8 cellular contexts compared by ENCODE assay signal in genomic region chr11:68003846-68004550, GRCh38. TPM values are rescaled to one million over a fixed set of nuclear protein-coding genes. Genes with fewer than 3 reads are reported as not detected.
DNase-seq lines count a peak whose midpoint lies in the region; ATAC-seq and TF ChIP-seq lines count a peak whose summit lies in the region.

A gene with protein sequence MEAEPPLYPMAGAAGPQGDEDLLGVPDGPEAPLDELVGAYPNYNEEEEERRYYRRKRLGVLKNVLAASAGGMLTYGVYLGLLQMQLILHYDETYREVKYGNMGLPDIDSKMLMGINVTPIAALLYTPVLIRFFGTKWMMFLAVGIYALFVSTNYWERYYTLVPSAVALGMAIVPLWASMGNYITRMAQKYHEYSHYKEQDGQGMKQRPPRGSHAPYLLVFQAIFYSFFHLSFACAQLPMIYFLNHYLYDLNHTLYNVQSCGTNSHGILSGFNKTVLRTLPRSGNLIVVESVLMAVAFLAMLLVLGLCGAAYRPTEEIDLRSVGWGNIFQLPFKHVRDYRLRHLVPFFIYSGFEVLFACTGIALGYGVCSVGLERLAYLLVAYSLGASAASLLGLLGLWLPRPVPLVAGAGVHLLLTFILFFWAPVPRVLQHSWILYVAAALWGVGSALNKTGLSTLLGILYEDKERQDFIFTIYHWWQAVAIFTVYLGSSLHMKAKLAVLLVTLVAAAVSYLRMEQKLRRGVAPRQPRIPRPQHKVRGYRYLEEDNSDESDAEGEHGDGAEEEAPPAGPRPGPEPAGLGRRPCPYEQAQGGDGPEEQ (minus strand): TSS chr11:68004097. CDS start chr11:68004043, 54 bp downstream.

- peak; percentile 57 for ATAC-seq in HG03064 (IDR thresholded peaks at IDR 0.05; ENCODE audit: low read depth, unreplicated experiment)
- ATAC-seq in activated CD8-positive, alpha-beta memory T cell treated with anti-CD3 and anti-CD28 coated beads, Interleukin-2, amount 10 ng/mL, durations not matched to agents 7 days and 5 days, result peak; percentile 97

- no peak for TF ChIP-seq CTCF in endothelial cell (IDR thresholded peaks at IDR 0.05; ENCODE audit: unreplicated experiment)

- H3K4me1 Mint-ChIP-seq in activated CD8-positive, alpha-beta memory T cell treated with anti-CD3 and anti-CD28 coated beads, Interleukin-2, amount 10 ng/mL, durations not matched to agents 7 days and 5 days, result peaks cover 37% of the 10 kb centered on the region
- peaks cover 12% of the 10 kb centered on the region for H3K4me1 Mint-ChIP-seq in endothelial cell (ENCODE audit: unreplicated experiment)

- peak within 1 kb of the TSS; percentile 74 for H3K4me3 Mint-ChIP-seq in activated CD8-positive, alpha-beta memory T cell treated with anti-CD3 and anti-CD28 coated beads, Interleukin-2, amount 10 ng/mL, durations not matched to agents 7 days and 5 days
- H3K4me3 Mint-ChIP-seq in endothelial cell (ENCODE audit: unreplicated experiment), result peak within 1 kb of the TSS; percentile 91

- H3K9me3 ChIP-seq in NT2/D1 (ENCODE audit: insufficient read depth, low read length) (no peaks in the 10 kb centered on the region), mucosa of stomach (ENCODE audit: control insufficient read depth, low read length) (no peaks in the 10 kb centered on the region)

- peak within 1 kb of the TSS; percentile 79 for H3K9ac ChIP-seq in NT2/D1 (ENCODE audit: insufficient read length, low read depth)
- H3K9ac ChIP-seq in mucosa of stomach (ENCODE audit: low read length), result peak within 1 kb of the TSS; percentile 43

- H3K4me3 ChIP-seq in NT2/D1 (ENCODE audit: insufficient read length, low read depth) (peak within 1 kb of the TSS; percentile 60), mucosa of stomach (ENCODE audit: low read length) (no peak within 1 kb of the TSS)

- H3K27ac Mint-ChIP-seq in activated CD8-positive, alpha-beta memory T cell treated with anti-CD3 and anti-CD28 coated beads, Interleukin-2, amount 10 ng/mL, durations not matched to agents 7 days and 5 days, result peak within 1 kb of the TSS; percentile 74
- H3K27ac Mint-ChIP-seq in endothelial cell (ENCODE audit: unreplicated experiment), result peak within 1 kb of the TSS; percentile 67

- H3K4me1 ChIP-seq in NT2/D1 (ENCODE audit: insufficient read depth, insufficient read length) (peaks cover 14% of the 10 kb centered on the region), mucosa of stomach (ENCODE audit: control insufficient read depth, insufficient read depth, low read length) (peaks cover 40% of the 10 kb centered on the region)

- no peaks in the 10 kb centered on the region for H3K27me3 Mint-ChIP-seq in activated CD8-positive, alpha-beta memory T cell treated with anti-CD3 and anti-CD28 coated beads, Interleukin-2, amount 10 ng/mL, durations not matched to agents 7 days and 5 days
- H3K27me3 Mint-ChIP-seq in endothelial cell (ENCODE audit: unreplicated experiment), result peaks cover 12% of the 10 kb centered on the region

- H3K36me3 ChIP-seq in NT2/D1 (ENCODE audit: insufficient read depth, insufficient read length, low read length) (no peaks in the 10 kb centered on the region), mucosa of stomach (ENCODE audit: control insufficient read depth, insufficient read depth, low read length) (no peaks in the 10 kb centered on the region)

- DNase-seq in NCI-H187 (lab: John Stamatoyannopoulos, UW) (peak; percentile 23 to 32), NCI-H187 treated with DMSO at 0.1 percent for 48 hours (lab: John Stamatoyannopoulos, UW) (no peak), NT2/D1 (ENCODE audit: low read depth, low spot score) (peak; percentile 62), endothelial cell (ENCODE audit: low spot score) (peak; percentile 70)
- DNase-seq in activated CD8-positive, alpha-beta memory T cell treated with anti-CD3 and anti-CD28 coated beads, Interleukin-2, amount 10 ng/mL, durations not matched to agents 7 days and 5 days, result peak; percentile 92
- DNase-seq in stimulated activated CD8-positive, alpha-beta memory T cell treated with anti-CD3 and anti-CD28 coated beads, Interleukin-7, amount 100 ng/mL, for 1 hour (ENCODE audit: low read depth in 2 of 2), result peak; percentile 35 to 43

- H3K36me3 Mint-ChIP-seq in activated CD8-positive, alpha-beta memory T cell treated with anti-CD3 and anti-CD28 coated beads, Interleukin-2, amount 10 ng/mL, durations not matched to agents 7 days and 5 days, result peaks cover 3% of the 10 kb centered on the region
- peaks cover 5% of the 10 kb centered on the region for H3K36me3 Mint-ChIP-seq in endothelial cell (ENCODE audit: low read depth, unreplicated experiment)

- no peaks in the 10 kb centered on the region for H3K9me3 Mint-ChIP-seq in activated CD8-positive, alpha-beta memory T cell treated with anti-CD3 and anti-CD28 coated beads, Interleukin-2, amount 10 ng/mL, durations not matched to agents 7 days and 5 days (ENCODE audit: low read depth)
- no peaks in the 10 kb centered on the region for H3K9me3 Mint-ChIP-seq in endothelial cell (ENCODE audit: unreplicated experiment)

- H3K27me3 ChIP-seq in NT2/D1 (ENCODE audit: insufficient read depth, insufficient read length), result peaks cover 3% of the 10 kb centered on the region
- H3K27me3 ChIP-seq in mucosa of stomach (ENCODE audit: control insufficient read depth, insufficient read depth, low read length), result no peaks in the 10 kb centered on the region

- CTCF ChIA-PET in activated CD8-positive, alpha-beta memory T cell treated with anti-CD3 and anti-CD28 coated beads, Interleukin-2, amount 10 ng/mL, durations not matched to agents 7 days and 5 days (lab: Charles Lee), result interaction anchor here (1.2 kb wide), 1 partner anchor 26 kb away, joined by 3 read pairs; the partner anchor contains the start of gene NDUFS8

RNA-seq across cellular contexts. Expression of the gene that starts here (rescaled TPM):
- total RNA-seq in activated CD8-positive, alpha-beta memory T cell treated with anti-CD3 and anti-CD28 coated beads, Interleukin-2, amount 10 ng/mL, durations not matched to agents 7 days and 5 days, result 10 to 100 TPM; 20.0 to 48.9 TPM
- 13.1 TPM for total RNA-seq in endothelial cell (ENCODE audit: unreplicated experiment)
